In the genomic region with DNA sequence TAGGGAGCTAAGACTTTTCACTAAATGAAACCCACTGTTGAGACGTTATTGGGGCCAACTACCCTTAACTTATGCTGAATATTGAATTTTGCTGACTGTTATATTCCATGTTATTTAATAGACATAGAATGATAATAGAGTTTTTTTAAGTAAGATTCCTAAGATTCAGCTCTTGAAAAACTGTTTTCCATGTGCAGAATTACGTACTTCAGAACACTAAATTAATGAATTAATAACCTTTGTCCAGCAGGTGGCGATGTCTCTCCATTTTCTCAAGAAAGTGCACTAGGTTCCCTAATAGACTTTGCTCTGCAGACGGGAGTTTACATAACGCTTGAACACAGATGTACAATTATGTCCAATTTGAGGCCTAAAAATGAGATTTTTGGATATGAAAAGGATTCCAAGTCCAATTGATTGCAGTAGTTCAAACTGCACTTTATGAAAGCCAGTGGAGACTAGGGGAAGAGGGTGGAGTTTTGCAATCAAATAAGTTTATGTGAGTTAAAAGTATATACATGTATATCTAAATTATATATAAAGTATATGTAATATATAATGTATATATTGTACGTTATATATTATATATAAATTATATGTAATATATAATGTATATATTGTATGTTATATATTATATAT, we compare ENCODE assay signal across 8 cellular contexts.
DNase-seq lines count a peak whose midpoint lies in the region; ATAC-seq and TF ChIP-seq lines count a peak whose summit lies in the region.

No MANE protein-coding gene starts in this region.

- H3K4me2 ChIP-seq in HCT116 (ENCODE audit: low read length): peak overlapping the region; percentile 17; the same call in 1 of the 2 replicates

- no peaks in the 10 kb centered on the region for H3K4me1 ChIP-seq in BE2C
- H3K4me1 ChIP-seq in HCT116 (ENCODE audit: control insufficient read depth in 1 of 2, insufficient read depth in 2 of 2, low read length in 2 of 2): peaks cover 27 to 30% of the 10 kb centered on the region in 2 experiments
- H3K4me1 ChIP-seq in colonic mucosa: no peaks in the 10 kb centered on the region
- peaks cover 8 to 19% (median 11%) of the 10 kb centered on the region in 4 donors for H3K4me1 ChIP-seq in liver (ENCODE audit: control insufficient read depth in 4 of 4, insufficient read depth in 4 of 4, low read length in 3 of 4)

- H3K36me3 ChIP-seq in BE2C: no peaks in the 10 kb centered on the region
- H3K36me3 ChIP-seq in HCT116 (ENCODE audit: control insufficient read depth in 1 of 2, insufficient read depth in 2 of 2, low read length in 2 of 2): no peaks in the 10 kb centered on the region
- no peaks in the 10 kb centered on the region for H3K36me3 ChIP-seq in colonic mucosa
- no peaks in the 10 kb centered on the region for H3K36me3 ChIP-seq in liver (ENCODE audit: control insufficient read depth in 4 of 4, insufficient read depth in 3 of 4, low read depth in 1 of 4, low read length in 3 of 4)

- H3K4me3 ChIP-seq in BE2C (ENCODE audit: low read depth, low read length) (no peak overlapping the region), HCT116 (replicated peaks in 1 of 2; ENCODE audit: low read depth in 1 of 2, low read length in 2 of 2) (no peak overlapping the region), colonic mucosa (no peak overlapping the region), liver (ENCODE audit: low read depth in 1 of 3, low read length in 3 of 3) (no peak overlapping the region)

- TF ChIP-seq CTCF in BE2C (IDR thresholded peaks at IDR 0.05; ENCODE audit: low read depth, low read length) (peak; percentile 62), HCT116 (IDR thresholded peaks at IDR 0.05 in 2 of 3, conservative IDR thresholded peaks at IDR 0.05 in 1 of 3; ENCODE audit: borderline replicate concordance in 1 of 3, insufficient read depth in 1 of 3, low read depth in 2 of 3, low read length in 2 of 3) (peak; percentile 34 to 77 (median 69); a peak in 5 of 6 replicates), VCaP (conservative IDR thresholded peaks at IDR 0.05) (peak; percentile 75), colonic mucosa (IDR thresholded peaks at IDR 0.05) (peak; percentile 37), liver (IDR thresholded peaks at IDR 0.05; ENCODE audit: low read depth, low read length, missing input control) (peak; percentile 69)

- ATAC-seq in HCT116 (peak; percentile 29; the same call in 1 of the 2 replicates), GM21381 (IDR thresholded peaks at IDR 0.05; ENCODE audit: unreplicated experiment) (no peak)

- H3K27ac ChIP-seq in HCT116 (ENCODE audit: low read depth, low read length) (no peak overlapping the region), VCaP (no peak overlapping the region), colonic mucosa (no peak overlapping the region), liver (ENCODE audit: low read depth in 1 of 2, low read length in 2 of 2) (no peak overlapping the region)

- no TSS peak for BruUV-seq in HCT116 (replicated peaks; lab: Mats Ljungman, UMichigan)

- no peaks in the 10 kb centered on the region for H4K20me1 ChIP-seq in HCT116 (ENCODE audit: insufficient read depth)

- TF ChIP-seq POLR2A in HCT116 (IDR thresholded peaks at IDR 0.05; ENCODE audit: borderline replicate concordance, extremely low read depth, insufficient read depth, insufficient read length): no peak

- WGBS in liver: 8% methylated on average over 6 of the region's 6 CpGs

- TF ChIP-seq RAD21 in HCT116 (IDR thresholded peaks at IDR 0.05; ENCODE audit: low read depth) (peak; percentile 93), liver (IDR thresholded peaks at IDR 0.05) (peak; percentile 96 to 98)

- H3K79me2 ChIP-seq in HCT116 (ENCODE audit: insufficient read depth, low read length): no peaks in the 10 kb centered on the region

- H3K9ac ChIP-seq in HCT116 (ENCODE audit: low read length) (no peak overlapping the region), colonic mucosa (ENCODE audit: low read depth in 2 of 2, low read length in 2 of 2) (no peak overlapping the region), liver (ENCODE audit: low read depth in 1 of 2, low read length in 2 of 2) (no peak overlapping the region)

- peak; percentile 78 for DNase-seq in BE2C
- DNase-seq in HCT116 (ENCODE audit: low read depth, low spot score): peak; percentile 88
- DNase-seq in NCI-H345 (lab: John Stamatoyannopoulos, UW): peak; percentile 86
- DNase-seq in colonic mucosa: peak; percentile 76
- peak; percentile 47 to 52 for DNase-seq in stimulated activated CD8-positive, alpha-beta memory T cell treated with anti-CD3 and anti-CD28 coated beads, Interleukin-4, amount 100 ng/mL, for 1 hour (ENCODE audit: low read depth in 2 of 2, low spot score in 1 of 2)

- no peaks in the 10 kb centered on the region for H3K9me2 ChIP-seq in HCT116 (ENCODE audit: insufficient read depth)

- intact Hi-C loops in HCT116 (cut with micrococcal nuclease) (loop anchor here (1.0 to 5.0 kb wide), 5 partner anchors 54 to 898 kb away; no protein-coding TSS in a partner anchor), colonic mucosa (cut with DNase I) (loop anchor here (5.0 kb wide), 2 partner anchors 403 to 488 kb away; no protein-coding TSS in a partner anchor)

- POLR2A ChIA-PET in HCT116 (lab: Charles Lee): no interaction called here

- no peak overlapping the region for H2AFZ ChIP-seq in HCT116 (ENCODE audit: low read depth, low read length, poor library complexity, severe bottlenecking)

- H3K9me3 ChIP-seq in BE2C: no peaks in the 10 kb centered on the region
- no peaks in the 10 kb centered on the region for H3K9me3 ChIP-seq in HCT116 (ENCODE audit: control insufficient read depth in 1 of 2, insufficient read depth in 1 of 2, low read depth in 1 of 2, low read length in 2 of 2)
- no peaks in the 10 kb centered on the region for H3K9me3 ChIP-seq in colonic mucosa
- no peaks in the 10 kb centered on the region for H3K9me3 ChIP-seq in liver (ENCODE audit: control insufficient read depth in 4 of 4, low read length in 3 of 4)

- H3K27me3 ChIP-seq in BE2C (no peaks in the 10 kb centered on the region), HCT116 (ENCODE audit: insufficient read depth, low read length) (no peaks in the 10 kb centered on the region), colonic mucosa (no peaks in the 10 kb centered on the region), liver (ENCODE audit: control insufficient read depth in 4 of 4, insufficient read depth in 4 of 4, low read length in 3 of 4) (no peaks in the 10 kb centered on the region)

- CTCF ChIA-PET in HCT116 (lab: Charles Lee): interaction anchor here (0.7 to 4.0 kb wide), 17 partner anchors 11 to 532 kb away, joined by 3 to 37 read pairs (median 4); no protein-coding TSS in a partner anchor

- RAD21 ChIA-PET in HCT116 (lab: Charles Lee; ENCODE audit: low non-redundant PET in 1 of 2, low total read pairs in 2 of 2, uncharacterized antibody in 2 of 2, unreplicated experiment in 2 of 2): interaction anchor here (0.5 to 1.2 kb wide), 5 partner anchors 403 to 537 kb away, joined by 3 to 9 read pairs (median 3); a partner anchor contains a TSS

TF ChIP-seq in HCT116, 20 proteins besides CTCF, POLR2A, EP300 and RAD21:
- TF ChIP-seq EGR1 (IDR thresholded peaks at IDR 0.05; ENCODE audit: low read depth): no peak
- TF ChIP-seq CBX3 (IDR thresholded peaks at IDR 0.05; ENCODE audit: low read depth): peak; percentile 39; the same call in 1 of the 2 replicates
TF ChIP-seq in HCT116: peak in this region for 1.

TF ChIP-seq in liver, 16 proteins besides CTCF, POLR2A, EP300 and RAD21:
- TF ChIP-seq FOXA2 (IDR thresholded peaks at IDR 0.05) (peak; percentile 64), SP1 (IDR thresholded peaks at IDR 0.05) (peak; percentile 48), JUND (IDR thresholded peaks at IDR 0.05) (peak in 1 of 2 donors; percentile 14), HNF4A (conservative IDR thresholded peaks at IDR 0.05) (peak; percentile 90 to 92), NR2F2 (IDR thresholded peaks at IDR 0.05) (no peak), EGR1 (IDR thresholded peaks at IDR 0.05; ENCODE audit: low read depth in 2 of 2) (no peak), HNF4G (IDR thresholded peaks at IDR 0.05) (peak; percentile 89), RXRA (IDR thresholded peaks at IDR 0.05) (peak; percentile 21 to 28), TAF1 (conservative IDR thresholded peaks at IDR 0.05) (no peak)
- TF ChIP-seq, protein P1, sequence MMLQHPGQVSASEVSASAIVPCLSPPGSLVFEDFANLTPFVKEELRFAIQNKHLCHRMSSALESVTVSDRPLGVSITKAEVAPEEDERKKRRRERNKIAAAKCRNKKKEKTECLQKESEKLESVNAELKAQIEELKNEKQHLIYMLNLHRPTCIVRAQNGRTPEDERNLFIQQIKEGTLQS (IDR thresholded peaks at IDR 0.05): peak; percentile 34
- TF ChIP-seq, protein P2, sequence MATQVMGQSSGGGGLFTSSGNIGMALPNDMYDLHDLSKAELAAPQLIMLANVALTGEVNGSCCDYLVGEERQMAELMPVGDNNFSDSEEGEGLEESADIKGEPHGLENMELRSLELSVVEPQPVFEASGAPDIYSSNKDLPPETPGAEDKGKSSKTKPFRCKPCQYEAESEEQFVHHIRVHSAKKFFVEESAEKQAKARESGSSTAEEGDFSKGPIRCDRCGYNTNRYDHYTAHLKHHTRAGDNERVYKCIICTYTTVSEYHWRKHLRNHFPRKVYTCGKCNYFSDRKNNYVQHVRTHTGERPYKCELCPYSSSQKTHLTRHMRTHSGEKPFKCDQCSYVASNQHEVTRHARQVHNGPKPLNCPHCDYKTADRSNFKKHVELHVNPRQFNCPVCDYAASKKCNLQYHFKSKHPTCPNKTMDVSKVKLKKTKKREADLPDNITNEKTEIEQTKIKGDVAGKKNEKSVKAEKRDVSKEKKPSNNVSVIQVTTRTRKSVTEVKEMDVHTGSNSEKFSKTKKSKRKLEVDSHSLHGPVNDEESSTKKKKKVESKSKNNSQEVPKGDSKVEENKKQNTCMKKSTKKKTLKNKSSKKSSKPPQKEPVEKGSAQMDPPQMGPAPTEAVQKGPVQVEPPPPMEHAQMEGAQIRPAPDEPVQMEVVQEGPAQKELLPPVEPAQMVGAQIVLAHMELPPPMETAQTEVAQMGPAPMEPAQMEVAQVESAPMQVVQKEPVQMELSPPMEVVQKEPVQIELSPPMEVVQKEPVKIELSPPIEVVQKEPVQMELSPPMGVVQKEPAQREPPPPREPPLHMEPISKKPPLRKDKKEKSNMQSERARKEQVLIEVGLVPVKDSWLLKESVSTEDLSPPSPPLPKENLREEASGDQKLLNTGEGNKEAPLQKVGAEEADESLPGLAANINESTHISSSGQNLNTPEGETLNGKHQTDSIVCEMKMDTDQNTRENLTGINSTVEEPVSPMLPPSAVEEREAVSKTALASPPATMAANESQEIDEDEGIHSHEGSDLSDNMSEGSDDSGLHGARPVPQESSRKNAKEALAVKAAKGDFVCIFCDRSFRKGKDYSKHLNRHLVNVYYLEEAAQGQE (IDR thresholded peaks at IDR 0.05): no peak
